ENCODE assay signal across 18 cellular contexts in genomic region chr1:240495652-240496051, GRCh38.
DNase-seq lines count a peak whose midpoint lies in the region; ATAC-seq and TF ChIP-seq lines count a peak whose summit lies in the region.
"Had no signal": no experiment of that assay in that cellular context is flagged by ENCODE, and none has a peak within 500 bp of the region (broad histone marks: within the 10 kb centered on the region; RNA-seq: fewer than 3 reads in every experiment).

No MANE protein-coding gene starts in this region.

- H3K79me1 ChIP-seq in IMR-90 (ENCODE audit: low read depth in 1 of 2, low read length in 2 of 2) (peaks cover 0 to 37% of the 10 kb centered on the region in 2 experiments; a peak in 2 of 4 replicates), neuronal stem cell (ENCODE audit: low read depth, low read length) (no peaks in the 10 kb centered on the region)

- H2BK120ac ChIP-seq in IMR-90 (ENCODE audit: low read depth, low read length) (no peak overlapping the region), neuronal stem cell (ENCODE audit: low read depth, low read length) (no peak overlapping the region)

- H2BK12ac ChIP-seq in neuronal stem cell (ENCODE audit: low read length): no peak overlapping the region

- H3K18ac ChIP-seq in IMR-90 (ENCODE audit: low read depth, low read length) (no peak overlapping the region), neuronal stem cell (ENCODE audit: low read length) (no peak overlapping the region)

- H3K4me2 ChIP-seq in IMR-90 (ENCODE audit: low read depth, low read length) (no peak overlapping the region), neuronal stem cell (ENCODE audit: insufficient read depth, low read length, poor library complexity, severe bottlenecking) (no peak overlapping the region)
- H3K4me2 ChIP-seq: BLaER1 treated with 17β-estradiol and CSF1 and Interleukin-3, amounts not matched to agents 10 nM and 100 nM had no signal

- H3K4me3 ChIP-seq in AG04449 (ENCODE audit: low read depth, low read length): no peak overlapping the region
- H3K4me3 ChIP-seq in IMR-90 (ENCODE audit: insufficient read depth, low read depth, low read length): no peak overlapping the region
- no peak overlapping the region for H3K4me3 ChIP-seq in neuronal stem cell (ENCODE audit: low read length in 2 of 2)
- H3K4me3 ChIP-seq: BLaER1 treated with 17β-estradiol and CSF1 and Interleukin-3, amounts not matched to agents 10 nM and 100 nM had no signal

- H3K36me3 ChIP-seq in IMR-90 (ENCODE audit: control insufficient read depth, insufficient read depth, low read length) (no peaks in the 10 kb centered on the region; the same call in 1 of the 2 replicates), neuronal stem cell (replicated peaks in 1 of 2; ENCODE audit: control insufficient read depth in 2 of 2, insufficient read depth in 2 of 2, low read length in 2 of 2) (no peaks in the 10 kb centered on the region)
- H3K36me3 ChIP-seq: BLaER1 treated with 17β-estradiol and CSF1 and Interleukin-3, amounts not matched to agents 10 nM and 100 nM had no signal

- H2AK9ac ChIP-seq in IMR-90 (replicated peaks; ENCODE audit: low read depth, low read length, poor library complexity): no peak overlapping the region

- no peak overlapping the region for H3K56ac ChIP-seq in IMR-90 (ENCODE audit: extremely low read depth, insufficient read depth, low read length)

- WGBS in IMR-90 (ENCODE audit: extremely low coverage in 2 of 2, insufficient read length in 1 of 2), 2 experiments: no CpG with 5 or more reads among the region's 4 CpGs
- no CpG with 5 or more reads among the region's 4 CpGs for WGBS in neuronal stem cell (ENCODE audit: extremely low coverage in 2 of 2, insufficient read length in 2 of 2, insufficient replicate concordance in 1 of 2), 2 donors

- H3K4me1 ChIP-seq in IMR-90 (ENCODE audit: control insufficient read depth, insufficient read depth, low read length) (peaks cover 11% of the 10 kb centered on the region), neuronal stem cell (ENCODE audit: control insufficient read depth in 2 of 2, insufficient read depth in 1 of 2, low read depth in 1 of 2, low read length in 2 of 2) (peaks cover 3 to 7% of the 10 kb centered on the region in 2 donors)

- H4K8ac ChIP-seq in IMR-90 (ENCODE audit: low read depth in 2 of 2, low read length in 2 of 2) (no peak overlapping the region), neuronal stem cell (ENCODE audit: low read depth, low read length) (no peak overlapping the region)

- H2AK5ac ChIP-seq in IMR-90 (ENCODE audit: low read depth, low read length) (no peak overlapping the region), neuronal stem cell (ENCODE audit: low read depth, low read length) (no peak overlapping the region)

- H4K5ac ChIP-seq in IMR-90 (ENCODE audit: low read depth, low read length): no peak overlapping the region

- no peak overlapping the region for H2BK20ac ChIP-seq in IMR-90 (ENCODE audit: low read depth, low read length)

- H3K27me3 ChIP-seq in IMR-90 (ENCODE audit: control insufficient read depth, insufficient read depth, low read length): no peaks in the 10 kb centered on the region
- peaks cover 0 to 3% (median 0%) of the 10 kb centered on the region in 3 experiments for H3K27me3 ChIP-seq in neuronal stem cell (ENCODE audit: control insufficient read depth in 3 of 3, insufficient read depth in 3 of 3, low read depth in 1 of 3, low read length in 3 of 3)
- H3K27me3 ChIP-seq: BLaER1 treated with 17β-estradiol and CSF1 and Interleukin-3, amounts not matched to agents 10 nM and 100 nM had no signal

- H3K9me3 ChIP-seq in IMR-90 (ENCODE audit: control insufficient read depth, insufficient read depth, low read length): no peaks in the 10 kb centered on the region
- peaks cover 0 to 4% of the 10 kb centered on the region in 2 donors for H3K9me3 ChIP-seq in neuronal stem cell (replicated peaks in 1 of 2; ENCODE audit: control insufficient read depth in 2 of 2, insufficient read depth in 1 of 2, low read depth in 1 of 2, low read length in 2 of 2)
- H3K9me3 ChIP-seq: Caco-2 had no signal

- dilution Hi-C loops in IMR-90 (cut with HindIII; ENCODE audit: low sequenced_read_pairs, unreplicated experiment): no loop called here

- BruUV-seq in IMR-90 (replicated peaks; lab: Mats Ljungman, UMichigan): no TSS peak

- peaks cover 19% of the 10 kb centered on the region for H3K9me1 ChIP-seq in IMR-90 (ENCODE audit: insufficient read depth, low read length)

- TF ChIP-seq CTCF in AG04449 (IDR thresholded peaks at IDR 0.05; ENCODE audit: insufficient read depth, low read length, missing control alignments) (no peak), IMR-90 (conservative IDR thresholded peaks at IDR 0.05; ENCODE audit: low read depth, low read length) (no peak)

- H2BK5ac ChIP-seq in IMR-90 (ENCODE audit: low read depth, low read length, poor library complexity, severe bottlenecking): no peak overlapping the region
- no peak overlapping the region for H2BK5ac ChIP-seq in neuronal stem cell (ENCODE audit: low read length)

- peak; percentile 37 for DNase-seq in AG04449 (ENCODE audit: low read depth, low spot score)
- peak; percentile 12 for DNase-seq in EH (ENCODE audit: low read depth)
- DNase-seq in IMR-90: peak; percentile 66
- DNase-seq in germinal center (ENCODE audit: low spot score): no peak
- no peak for DNase-seq in neuronal stem cell (ENCODE audit: low spot score)
- DNase-seq in NCI-H748 treated with DMSO at 0.1 percent for 48 hours (lab: John Stamatoyannopoulos, UW): no peak
- DNase-seq: 8988T; ACHN; AML-193; Caco-2; Calu3; CD4-positive, alpha-beta T cell; CD8-positive, alpha-beta T cell; DMS79 treated with DMSO at 0.1 percent for 48 hours; EL; GF-D8 had no signal

- H3K23ac ChIP-seq in IMR-90 (ENCODE audit: low read depth, low read length) (no peak overlapping the region), neuronal stem cell (ENCODE audit: low read depth, low read length, poor library complexity) (no peak overlapping the region)

- H3K14ac ChIP-seq in IMR-90 (replicated peaks; ENCODE audit: low read depth, low read length): no peak overlapping the region
- no peak overlapping the region for H3K14ac ChIP-seq in neuronal stem cell (ENCODE audit: low read length)

- no peaks in the 10 kb centered on the region for H4K20me1 ChIP-seq in IMR-90 (ENCODE audit: insufficient read depth, low read length)
- H4K20me1 ChIP-seq: BLaER1 treated with 17β-estradiol and CSF1 and Interleukin-3, amounts not matched to agents 10 nM and 100 nM had no signal

- POLR2A ChIA-PET in AG04449 (lab: Yijun Ruan, JAX) (no interaction called here), IMR-90 (lab: Charles Lee; ENCODE audit: unreplicated experiment) (no interaction called here)

- ATAC-seq in IMR-90 (ENCODE audit: low read depth): peak; percentile 68
- ATAC-seq: CD8-positive, alpha-beta T cell had no signal

- no peak for TF ChIP-seq RAD21 in IMR-90 (IDR thresholded peaks at IDR 0.05; ENCODE audit: low read length)

- no peak overlapping the region for H3K4ac ChIP-seq in IMR-90 (ENCODE audit: low read depth, low read length)
- no peak overlapping the region for H3K4ac ChIP-seq in neuronal stem cell (ENCODE audit: low read length)

- H2BK15ac ChIP-seq in IMR-90 (ENCODE audit: low read depth, low read length): no peak overlapping the region
- no peak overlapping the region for H2BK15ac ChIP-seq in neuronal stem cell (ENCODE audit: low read length)

- intact Hi-C loops in IMR-90 (cut with micrococcal nuclease): no loop called here

- no peak overlapping the region for H3K27ac ChIP-seq in IMR-90 (ENCODE audit: insufficient read depth, low read length)
- no peak overlapping the region for H3K27ac ChIP-seq in neuronal stem cell (replicated peaks; ENCODE audit: low read length)
- H3K27ac ChIP-seq: BLaER1 treated with 17β-estradiol and CSF1 and Interleukin-3, amounts not matched to agents 10 nM and 100 nM; C4-2B had no signal

- in situ Hi-C loops in IMR-90 (cut with MboI; ENCODE audit: low sequenced_read_pairs): no loop called here

- no peak for TF ChIP-seq POLR2A in IMR-90 (IDR thresholded peaks at IDR 0.05; ENCODE audit: low read depth, low read length)

- H3K9ac ChIP-seq in IMR-90 (ENCODE audit: low read depth, low read length): no peak overlapping the region
- H3K9ac ChIP-seq in neuronal stem cell (ENCODE audit: low read depth, low read length, poor library complexity): no peak overlapping the region
- H3K9ac ChIP-seq: BLaER1 treated with 17β-estradiol and CSF1 and Interleukin-3, amounts not matched to agents 10 nM and 100 nM had no signal

- no peak overlapping the region for H4K91ac ChIP-seq in IMR-90 (ENCODE audit: insufficient read depth, low read depth, low read length)
- H4K91ac ChIP-seq in neuronal stem cell (ENCODE audit: low read depth, low read length, poor library complexity): no peak overlapping the region

- CTCF ChIA-PET in AG04449 (lab: Yijun Ruan, JAX) (interaction anchor here (0.9 kb wide), 1 partner anchor 197 kb away, joined by 3 read pairs; no protein-coding TSS in a partner anchor), IMR-90 (lab: Yijun Ruan, JAX) (no interaction called here)

- no peak overlapping the region for H2AFZ ChIP-seq in IMR-90 (replicated peaks; ENCODE audit: low read length, poor library complexity)
- no peak overlapping the region for H2AFZ ChIP-seq in neuronal stem cell (ENCODE audit: low read length)

TF ChIP-seq in IMR-90, 13 proteins besides CTCF, POLR2A, EP300 and RAD21 (continues in another document):
- no peak for TF ChIP-seq CHD1 (IDR thresholded peaks at IDR 0.05; ENCODE audit: low read depth, low read length)
- TF ChIP-seq MAZ (IDR thresholded peaks at IDR 0.05; ENCODE audit: borderline replicate concordance, low read depth, low read length): no peak
- TF ChIP-seq USF2 (IDR thresholded peaks at IDR 0.05; ENCODE audit: low read depth, low read length): no peak
- no peak for TF ChIP-seq RCOR1 (IDR thresholded peaks at IDR 0.05; ENCODE audit: insufficient replicate concordance, low read length)
- no peak for TF ChIP-seq SMC3 (IDR thresholded peaks at IDR 0.05; ENCODE audit: low read depth, low read length)
- TF ChIP-seq BHLHE40 (IDR thresholded peaks at IDR 0.05; ENCODE audit: low read depth, low read length): no peak
- TF ChIP-seq FOS (IDR thresholded peaks at IDR 0.05; ENCODE audit: low read depth, low read length): no peak
- no peak for TF ChIP-seq RFX5 (IDR thresholded peaks at IDR 0.05; ENCODE audit: low read depth, low read length)
- TF ChIP-seq CEBPB (IDR thresholded peaks at IDR 0.05; ENCODE audit: low read depth, low read length): no peak
- no peak for TF ChIP-seq MXI1 (IDR thresholded peaks at IDR 0.05; ENCODE audit: borderline replicate concordance, low read depth, low read length)
- no peak for TF ChIP-seq NFE2L2 (IDR thresholded peaks at IDR 0.05; ENCODE audit: low read depth, low read length)
- no peak for TF ChIP-seq MAFK (IDR thresholded peaks at IDR 0.05; ENCODE audit: low read depth, low read length)

Comparison
In these comparisons a context has a peak if more than half of its experiments do, and no peak if none do; other contexts are left out.
1. DNase-seq: peak in AG04449 (single experiment), EH (single experiment) and IMR-90 (single experiment); none in germinal center (single experiment), neuronal stem cell (single experiment) and NCI-H748 treated with DMSO at 0.1 percent for 48 hours (single experiment).